10 cellular contexts compared by ENCODE assay signal in the genomic region with DNA sequence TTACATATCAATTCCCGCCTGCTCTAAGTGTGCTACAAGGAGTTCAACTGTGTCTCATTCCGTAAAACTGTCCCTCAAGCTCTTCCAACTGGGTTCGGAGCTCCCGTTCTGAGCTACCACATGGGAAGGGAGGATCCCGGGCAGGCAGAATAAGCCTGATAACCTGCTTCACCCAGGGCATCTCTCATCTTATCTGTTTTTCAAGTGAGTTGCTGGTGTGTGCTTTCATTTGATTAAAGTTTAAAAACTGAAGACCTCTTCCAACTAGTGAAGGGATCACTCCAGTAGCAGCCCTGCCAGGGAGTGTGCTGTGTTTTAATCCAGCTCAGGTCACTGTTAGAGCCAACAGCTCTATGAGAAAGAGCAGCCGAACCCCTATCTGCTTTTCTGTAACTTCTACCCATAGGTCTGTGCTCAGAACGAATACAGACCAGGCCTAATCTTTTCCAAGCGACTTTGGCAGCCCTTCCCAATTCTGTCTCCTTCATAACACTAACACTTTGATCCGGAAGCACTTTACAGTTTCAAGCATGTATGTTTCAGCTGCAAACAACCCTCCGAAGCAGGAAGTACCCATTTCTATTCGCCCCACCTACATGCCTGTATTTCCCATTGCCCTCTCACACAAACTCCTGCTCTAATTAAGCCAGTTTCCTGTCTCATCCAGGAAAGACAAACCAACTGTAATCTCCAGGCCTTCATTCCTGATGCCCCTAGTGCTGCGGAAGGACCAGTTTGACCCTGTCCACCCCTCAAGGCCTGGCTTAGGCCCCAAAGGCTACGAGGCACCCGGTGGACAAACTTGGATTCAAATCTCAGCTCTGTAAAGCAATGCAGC.
A peak's percentile ranks its signal among the peaks of the same experiment; 100 is the strongest.
DNase-seq lines count a peak whose midpoint lies in the region; ATAC-seq and TF ChIP-seq lines count a peak whose summit lies in the region.
"Had no signal": no experiment of that assay in that cellular context is flagged by ENCODE, and none has a peak within 500 bp of the region (broad histone marks: within the 10 kb centered on the region; RNA-seq: fewer than 3 reads in every experiment).

No MANE protein-coding gene starts in this region.

- ATAC-seq in effector memory CD8-positive, alpha-beta T cell (replicated peaks), result no peak
- ATAC-seq in naive thymus-derived CD4-positive, alpha-beta T cell, result no peak
- ATAC-seq: Panc1 had no signal

- peak overlapping the region; percentile 76 to 80 for H3K27ac Mint-ChIP-seq in effector memory CD8-positive, alpha-beta T cell
- peak overlapping the region; percentile 57 to 97 (median 83) for H3K27ac Mint-ChIP-seq in naive thymus-derived CD4-positive, alpha-beta T cell

- H3K27me3 ChIP-seq in BLaER1 treated with 17β-estradiol and CSF1 and Interleukin-3, amounts not matched to agents 10 nM and 100 nM, result no peaks in the 10 kb centered on the region
- H3K27me3 ChIP-seq in Peyer's patch (no peaks in the 10 kb centered on the region), tibial artery (no peaks in the 10 kb centered on the region)
- H3K27me3 ChIP-seq in naive thymus-derived CD4-positive, alpha-beta T cell (ENCODE audit: control insufficient read depth in 2 of 2, insufficient read depth in 2 of 2, low read length in 2 of 2), result no peaks in the 10 kb centered on the region
- H3K27me3 ChIP-seq: hepatocyte had no signal

- H3K9ac ChIP-seq in BLaER1 treated with 17β-estradiol and CSF1 and Interleukin-3, amounts not matched to agents 10 nM and 100 nM, result peak overlapping the region in 7 of 11 experiments; percentile 20 to 36 (median 31); a peak in 10 of 22 replicates

- peak overlapping the region; percentile 24 to 73 (median 48) for H3K4me2 ChIP-seq in BLaER1 treated with 17β-estradiol and CSF1 and Interleukin-3, amounts not matched to agents 10 nM and 100 nM
- H3K4me2 ChIP-seq: hepatocyte had no signal

- POLR2A ChIA-PET in naive thymus-derived CD4-positive, alpha-beta T cell (lab: Charles Lee), result interaction anchor here (0.6 to 0.9 kb wide), 2 partner anchors 24 to 147 kb away, joined by 3 to 8 read pairs; no protein-coding TSS in a partner anchor
- POLR2A ChIA-PET in HEK293T (lab: Yijun Ruan, JAX), result interaction anchor here (1.1 kb wide), 1 partner anchor 70 kb away, joined by 3 read pairs; no protein-coding TSS in a partner anchor

- TF ChIP-seq POLR2A in Peyer's patch (IDR thresholded peaks at IDR 0.05), result no peak

- CTCF ChIA-PET in naive thymus-derived CD4-positive, alpha-beta T cell (lab: Charles Lee), result interaction anchor here (2.0 kb wide), 1 partner anchor 7 kb away, joined by 5 read pairs; no protein-coding TSS in a partner anchor
- CTCF ChIA-PET in HEK293T (lab: Yijun Ruan, JAX), result no interaction called here

- DNase-seq in Peyer's patch, result no peak
- DNase-seq in effector memory CD8-positive, alpha-beta T cell, result no peak
- no peak for DNase-seq in naive thymus-derived CD4-positive, alpha-beta T cell
- DNase-seq in GM10266 (ENCODE audit: extremely low spot score), result no peak
- no peak for DNase-seq in tibial artery
- DNase-seq in HEK293T (ENCODE audit: extremely low spot score), result no peak
- DNase-seq in ecto neural progenitor cell (ENCODE audit: low spot score), result no peak

- no peak for TF ChIP-seq CTCF in Peyer's patch (IDR thresholded peaks at IDR 0.05)
- TF ChIP-seq CTCF in GM10266 (IDR thresholded peaks at IDR 0.05; ENCODE audit: control insufficient read depth, insufficient read depth, low read depth, missing control alignments), result no peak
- no peak for TF ChIP-seq CTCF in tibial artery (IDR thresholded peaks at IDR 0.05)

- no peaks in the 10 kb centered on the region for H3K9me3 ChIP-seq in BLaER1 treated with 17β-estradiol and CSF1 and Interleukin-3, amounts not matched to agents 10 nM and 100 nM (replicated peaks in 1 of 11)
- H3K9me3 ChIP-seq in Peyer's patch, result no peaks in the 10 kb centered on the region
- no peaks in the 10 kb centered on the region for H3K9me3 ChIP-seq in naive thymus-derived CD4-positive, alpha-beta T cell (ENCODE audit: control insufficient read depth in 2 of 3, low read length in 3 of 3)
- no peaks in the 10 kb centered on the region for H3K9me3 ChIP-seq in tibial artery

- no peaks in the 10 kb centered on the region for H3K9me3 Mint-ChIP-seq in effector memory CD8-positive, alpha-beta T cell
- H3K9me3 Mint-ChIP-seq in naive thymus-derived CD4-positive, alpha-beta T cell, result no peaks in the 10 kb centered on the region

- no peak overlapping the region for H3K4me3 ChIP-seq in BLaER1 treated with 17β-estradiol and CSF1 and Interleukin-3, amounts not matched to agents 10 nM and 100 nM
- H3K4me3 ChIP-seq in Peyer's patch (no peak overlapping the region), tibial artery (no peak overlapping the region)
- H3K4me3 ChIP-seq in naive thymus-derived CD4-positive, alpha-beta T cell (ENCODE audit: low read length), result no peak overlapping the region
- H3K4me3 ChIP-seq: hepatocyte had no signal

- intact Hi-C loops in naive thymus-derived CD4-positive, alpha-beta T cell (cut with micrococcal nuclease), result loop anchor here in 1 of 2 donors (10.0 kb wide), 1 partner anchor 909 kb away; a partner anchor contains a TSS
- intact Hi-C loops in tibial artery (cut with DNase I; ENCODE audit: low total_unique reads), result no loop called here

- H3K27ac ChIP-seq in BLaER1 treated with 17β-estradiol and CSF1 and Interleukin-3, amounts not matched to agents 10 nM and 100 nM, result peak overlapping the region in 9 of 11 experiments; percentile 23 to 91 (median 53); a peak in 20 of 22 replicates
- peak overlapping the region in 3 of 4 donors; percentile 1 to 51 (median 7) for H3K27ac ChIP-seq in Peyer's patch
- peak overlapping the region; percentile 57 for H3K27ac ChIP-seq in naive thymus-derived CD4-positive, alpha-beta T cell (ENCODE audit: low read depth, low read length)
- no peak overlapping the region for H3K27ac ChIP-seq in tibial artery
- H3K27ac ChIP-seq: hepatocyte had no signal

- peaks cover 0 to 7% (median 0%) of the 10 kb centered on the region in 11 experiments; a peak in 2 of 22 replicates for H4K20me1 ChIP-seq in BLaER1 treated with 17β-estradiol and CSF1 and Interleukin-3, amounts not matched to agents 10 nM and 100 nM

- H3K36me3 Mint-ChIP-seq in effector memory CD8-positive, alpha-beta T cell (ENCODE audit: insufficient read depth), result peaks cover 28% of the 10 kb centered on the region
- H3K36me3 Mint-ChIP-seq in naive thymus-derived CD4-positive, alpha-beta T cell, result peaks cover 4 to 57% (median 27%) of the 10 kb centered on the region in 5 donors

- H3K36me3 ChIP-seq in BLaER1 treated with 17β-estradiol and CSF1 and Interleukin-3, amounts not matched to agents 10 nM and 100 nM, result peaks cover 30 to 76% (median 40%) of the 10 kb centered on the region in 11 experiments
- H3K36me3 ChIP-seq in Peyer's patch (peaks cover 0 to 17% (median 0%) of the 10 kb centered on the region in 3 donors), tibial artery (peaks cover 9 to 71% (median 43%) of the 10 kb centered on the region in 3 donors)
- peaks cover 0 to 24% (median 4%) of the 10 kb centered on the region in 3 experiments for H3K36me3 ChIP-seq in naive thymus-derived CD4-positive, alpha-beta T cell (ENCODE audit: control insufficient read depth in 2 of 3, insufficient read depth in 3 of 3, low read length in 3 of 3)

- H3K27me3 Mint-ChIP-seq in effector memory CD8-positive, alpha-beta T cell, result no peaks in the 10 kb centered on the region
- H3K27me3 Mint-ChIP-seq in naive thymus-derived CD4-positive, alpha-beta T cell, result no peaks in the 10 kb centered on the region

- H3K4me1 Mint-ChIP-seq in effector memory CD8-positive, alpha-beta T cell (ENCODE audit: low read depth in 2 of 2), result peaks cover 53 to 63% of the 10 kb centered on the region in 2 donors
- H3K4me1 Mint-ChIP-seq in naive thymus-derived CD4-positive, alpha-beta T cell, result peaks cover 36 to 83% (median 74%) of the 10 kb centered on the region in 7 donors

- peak overlapping the region in 1 of 2 donors; percentile 3 for H3K4me3 Mint-ChIP-seq in effector memory CD8-positive, alpha-beta T cell
- H3K4me3 Mint-ChIP-seq in naive thymus-derived CD4-positive, alpha-beta T cell, result peak overlapping the region in 5 of 10 donors; percentile 15 to 72 (median 50)

- H3K4me1 ChIP-seq in BLaER1 treated with 17β-estradiol and CSF1 and Interleukin-3, amounts not matched to agents 10 nM and 100 nM, result peaks cover 57 to 83% (median 75%) of the 10 kb centered on the region in 10 experiments
- peaks cover 3 to 29% (median 17%) of the 10 kb centered on the region in 4 donors for H3K4me1 ChIP-seq in Peyer's patch
- peaks cover 33 to 41% of the 10 kb centered on the region in 2 donors for H3K4me1 ChIP-seq in naive thymus-derived CD4-positive, alpha-beta T cell (ENCODE audit: control insufficient read depth in 2 of 2, insufficient read depth in 2 of 2, low read length in 2 of 2)
- H3K4me1 ChIP-seq in tibial artery, result peaks cover 0 to 10% (median 7%) of the 10 kb centered on the region in 4 donors

TF ChIP-seq in HEK293T, 16 proteins besides CTCF, POLR2A, EP300 and RAD21:
- TF ChIP-seq SP1 (IDR thresholded peaks at IDR 0.05), result no peak
- no peak for TF ChIP-seq FOXK2 (IDR thresholded peaks at IDR 0.05)
- TF ChIP-seq L3MBTL2 (conservative IDR thresholded peaks at IDR 0.05), result no peak
- TF ChIP-seq HDGF (IDR thresholded peaks at IDR 0.05; ENCODE audit: borderline replicate concordance), result no peak

Comparison
In these comparisons a context has a peak if more than half of its experiments do, and no peak if none do; other contexts are left out.
1. H3K27ac ChIP-seq: peak in BLaER1 treated with 17β-estradiol and CSF1 and Interleukin-3, amounts not matched to agents 10 nM and 100 nM (9 of 11), Peyer's patch (3 of 4) and naive thymus-derived CD4-positive, alpha-beta T cell (single experiment); none in tibial artery (0 of 2).